Comparison of ENCODE assay signal across 8 cellular contexts in the genomic region with DNA sequence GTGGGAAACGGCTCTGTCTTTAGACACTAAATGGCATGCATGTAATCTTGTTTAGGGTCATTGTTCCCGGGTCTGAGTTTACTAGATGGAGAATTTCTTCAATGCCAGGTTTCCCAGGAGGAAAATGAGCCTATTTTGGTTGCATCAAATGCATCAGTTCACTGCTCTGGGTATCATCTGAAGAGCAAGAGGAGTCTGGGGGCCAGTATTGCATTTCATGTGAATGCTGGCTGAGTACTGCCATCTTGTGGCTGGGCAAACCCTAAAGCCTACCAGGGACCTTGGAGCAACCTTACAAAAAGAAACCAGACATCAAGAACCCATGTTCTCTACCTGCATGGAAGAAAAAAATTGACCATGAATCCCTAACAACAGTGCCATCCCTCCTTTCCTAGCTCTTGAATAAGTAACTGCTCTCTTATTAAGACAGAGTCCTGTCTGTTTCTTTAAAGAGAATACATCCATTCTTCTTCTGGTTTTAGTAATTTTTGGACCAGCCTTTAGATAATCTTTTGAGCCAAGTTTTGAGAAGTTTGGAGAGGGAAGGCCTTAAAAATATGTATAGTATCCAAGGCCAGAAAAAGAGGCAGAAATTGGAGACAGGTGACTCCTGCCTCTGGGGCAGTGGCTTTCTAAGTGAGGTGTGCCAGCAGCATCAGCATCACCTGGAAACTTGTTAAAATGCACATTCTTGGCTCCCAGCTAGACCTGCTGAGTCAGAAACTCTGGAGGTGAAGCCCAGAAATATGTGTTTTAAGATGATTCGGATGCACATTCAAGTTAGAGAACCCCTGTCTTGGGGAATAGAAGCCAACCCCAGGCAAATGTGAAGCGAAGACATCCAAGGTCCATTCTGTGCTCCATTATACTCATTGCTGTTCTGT.
DNase-seq lines count a peak whose midpoint lies in the region; ATAC-seq, FAIRE-seq and TF ChIP-seq lines count a peak whose summit lies in the region.

No MANE protein-coding gene starts in this region.

- 25% methylated on average over 4 of the region's 4 CpGs for WGBS in A549 (ENCODE audit: missing lambda C conversion rate)
- WGBS in mammary epithelial cell (ENCODE audit: low coverage, missing lambda C conversion rate): 56% methylated on average over 4 of the region's 4 CpGs
- 27% methylated on average over 4 of the region's 4 CpGs for WGBS in HepG2 (ENCODE audit: low lambda C conversion rate)

- in situ Hi-C loops in mammary epithelial cell (cut with MboI; ENCODE audit: low sequenced_read_pairs in 2 of 2): loop anchor here (5.0 to 25.0 kb wide), 2 partner anchors 462 to 1392 kb away; no protein-coding TSS in a partner anchor
- in situ Hi-C loops in HepG2 (cut with HindIII; ENCODE audit: extremely low pct_ligation_motif_present, low pct_unique_long_range_greater_than_20kb): no loop called here

- no peak overlapping the region for H3K9ac ChIP-seq in mammary epithelial cell (ENCODE audit: insufficient read depth, low read length)
- no peak overlapping the region for H3K9ac ChIP-seq in HepG2 (ENCODE audit: insufficient read depth, low read depth, low read length)

- H3K27ac ChIP-seq in A549: no peak overlapping the region
- no peak overlapping the region for H3K27ac ChIP-seq in WERI-Rb-1
- H3K27ac ChIP-seq in mammary epithelial cell (ENCODE audit: insufficient read depth, low read depth, low read length): no peak overlapping the region
- no peak overlapping the region for H3K27ac ChIP-seq in HepG2 (ENCODE audit: extremely low read length, insufficient read depth, low read length)

- H3K9me3 ChIP-seq in A549: no peaks in the 10 kb centered on the region
- H3K9me3 ChIP-seq in WERI-Rb-1 (ENCODE audit: severe bottlenecking): no peaks in the 10 kb centered on the region
- peaks cover 4% of the 10 kb centered on the region for H3K9me3 ChIP-seq in mammary epithelial cell (replicated peaks; ENCODE audit: insufficient read depth, low read length)
- H3K9me3 ChIP-seq in HepG2 (ENCODE audit: low read length): no peaks in the 10 kb centered on the region

- H3K4me3 ChIP-seq in A549 (no peak overlapping the region), WERI-Rb-1 (ENCODE audit: low read depth, low read length) (no peak overlapping the region), mammary epithelial cell (replicated peaks in 1 of 3; ENCODE audit: insufficient read depth in 1 of 3, low read depth in 2 of 3, low read length in 3 of 3) (no peak overlapping the region), HepG2 (replicated peaks in 1 of 3; ENCODE audit: insufficient read depth in 1 of 3, low read depth in 2 of 3, low read length in 3 of 3) (no peak overlapping the region)

- H4K20me1 ChIP-seq in mammary epithelial cell (ENCODE audit: insufficient read depth, low read length): no peaks in the 10 kb centered on the region
- no peaks in the 10 kb centered on the region for H4K20me1 ChIP-seq in HepG2 (ENCODE audit: insufficient read depth, low read length)

- FAIRE-seq in A549 (lab: Jason Lieb, UNC) (no peak), GM18507 (lab: Jason Lieb, UNC) (peak; percentile 85), HepG2 (lab: Jason Lieb, UNC) (peak; percentile 92)

- peak; percentile 90 to 92 for TF ChIP-seq RAD21 in A549 (conservative IDR thresholded peaks at IDR 0.05 in 1 of 2, IDR thresholded peaks at IDR 0.05 in 1 of 2)
- peak; percentile 77 for TF ChIP-seq RAD21 in HepG2 (CRISPR knock-in tag; IDR thresholded peaks at IDR 0.05)

- no peaks in the 10 kb centered on the region for H3K36me3 ChIP-seq in WERI-Rb-1
- H3K36me3 ChIP-seq in mammary epithelial cell (ENCODE audit: insufficient read depth, low read length): no peaks in the 10 kb centered on the region
- H3K36me3 ChIP-seq in HepG2 (replicated peaks in 1 of 2; ENCODE audit: control insufficient read depth in 1 of 2, insufficient read depth in 2 of 2, low read length in 2 of 2): no peaks in the 10 kb centered on the region

- TF ChIP-seq POLR2A in A549 (IDR thresholded peaks at IDR 0.05; ENCODE audit: low read length): no peak
- no peak for TF ChIP-seq POLR2A in HepG2 (IDR thresholded peaks at IDR 0.05; ENCODE audit: insufficient read depth in 1 of 2, low read depth in 2 of 2, low read length in 2 of 2)

- POLR2A ChIA-PET in A549 (lab: Yijun Ruan, JAX) (no interaction called here), HepG2 (lab: Yijun Ruan, JAX) (no interaction called here)

- H2AFZ ChIP-seq in mammary epithelial cell (ENCODE audit: low read depth, low read length): no peak overlapping the region
- no peak overlapping the region for H2AFZ ChIP-seq in HepG2 (ENCODE audit: low read length)

- CTCF ChIA-PET in A549 (lab: Yijun Ruan, JAX) (interaction anchor here (0.6 to 7.4 kb wide), 10 partner anchors 9 to 1390 kb away, joined by 3 to 56 read pairs (median 4); no protein-coding TSS in a partner anchor), mammary epithelial cell (lab: Charles Lee; ENCODE audit: low non-redundant PET) (no interaction called here), HepG2 (lab: Yijun Ruan, JAX; ENCODE audit: low intra/inter-chr PET ratio, low total read pairs) (interaction anchor here (0.5 to 2.8 kb wide), 5 partner anchors 382 to 561 kb away, joined by 3 to 23 read pairs (median 7); no protein-coding TSS in a partner anchor)

- TF ChIP-seq CTCF in A549 (IDR thresholded peaks at IDR 0.05) (peak; percentile 80), WERI-Rb-1 (IDR thresholded peaks at IDR 0.05; ENCODE audit: low read depth, low read length) (peak; percentile 80), mammary epithelial cell (conservative IDR thresholded peaks at IDR 0.05 in 1 of 2, IDR thresholded peaks at IDR 0.05 in 1 of 2; ENCODE audit: extremely low read depth in 1 of 2, insufficient read depth in 1 of 2, low read depth in 1 of 2, low read length in 2 of 2) (peak; percentile 77 to 87), HepG2 (CRISPR knock-in tag; IDR thresholded peaks at IDR 0.05) (peak; percentile 84)

- no peaks in the 10 kb centered on the region for H3K4me1 ChIP-seq in A549
- H3K4me1 ChIP-seq in mammary epithelial cell (ENCODE audit: insufficient read depth, low read length): peaks cover 14% of the 10 kb centered on the region
- H3K4me1 ChIP-seq in HepG2 (ENCODE audit: insufficient read depth, low read length): no peaks in the 10 kb centered on the region

- no peaks in the 10 kb centered on the region for H3K27me3 ChIP-seq in WERI-Rb-1 (ENCODE audit: insufficient read depth, low read depth, severe bottlenecking)
- H3K27me3 ChIP-seq in mammary epithelial cell (ENCODE audit: insufficient read depth, low read length): peaks cover 2% of the 10 kb centered on the region
- H3K27me3 ChIP-seq in HepG2 (ENCODE audit: control insufficient read depth in 1 of 2, insufficient read depth in 2 of 2, low read length in 2 of 2): peaks cover 0 to 3% of the 10 kb centered on the region in 2 experiments; a peak in 1 of 5 replicates

- intact Hi-C loops in mammary epithelial cell (cut with micrococcal nuclease): loop anchor here (1.0 to 10.0 kb wide), 4 partner anchors 264 to 560 kb away; partner anchors contain the start of genes CXCR4 and DARS1
- intact Hi-C loops in HepG2 (cut with micrococcal nuclease; ENCODE audit: unreplicated experiment): loop anchor here (1.0 kb wide), 2 partner anchors 382 to 466 kb away; no protein-coding TSS in a partner anchor

- DNase-seq in A549 (ENCODE audit: low read depth in 1 of 2, low spot score in 1 of 2) (peak; percentile 21 to 53), GM18507 (ENCODE audit: extremely low spot score, insufficient read length, low read depth) (no peak), NCI-H2029 treated with DMSO at 0.1 percent for 48 hours (lab: John Stamatoyannopoulos, UW) (peak; percentile 48), WERI-Rb-1 (peak; percentile 67), mammary epithelial cell (peak; percentile 21), HepG2 (ENCODE audit: low spot score) (peak; percentile 35), NCI-H1048 (lab: John Stamatoyannopoulos, UW) (no peak)
- DNase-seq in stimulated activated CD8-positive, alpha-beta memory T cell treated with anti-CD3 and anti-CD28 coated beads, Interleukin-2, amount 100 ng/mL, for 1 hour (ENCODE audit: low read depth in 2 of 2): peak; percentile 51 to 55

- H3K79me2 ChIP-seq in mammary epithelial cell (ENCODE audit: insufficient read depth, low read length) (no peaks in the 10 kb centered on the region), HepG2 (ENCODE audit: insufficient read depth, low read length) (no peaks in the 10 kb centered on the region)

- BruUV-seq in mammary epithelial cell (replicated peaks; lab: Mats Ljungman, UMichigan) (no TSS peak), HepG2 (replicated peaks; lab: Mats Ljungman, UMichigan) (no TSS peak)

- TF ChIP-seq EP300 in A549 (IDR thresholded peaks at IDR 0.05) (no peak), HepG2 (IDR thresholded peaks at IDR 0.05; ENCODE audit: low read depth in 2 of 2, low read length in 2 of 2) (no peak), HepG2 (CRISPR knock-in tag; IDR thresholded peaks at IDR 0.05; ENCODE audit: borderline replicate concordance) (no peak)

- ATAC-seq in A549: peak; percentile 87 to 93
- peak; percentile 89 for ATAC-seq in HepG2

- H3K4me2 ChIP-seq in A549 (no peak overlapping the region), mammary epithelial cell (ENCODE audit: insufficient read depth, low read depth, low read length) (no peak overlapping the region), HepG2 (ENCODE audit: low read depth, low read length) (no peak overlapping the region)

- dilution Hi-C loops in mammary epithelial cell (cut with HindIII; ENCODE audit: low sequenced_read_pairs): no loop called here

TF ChIP-seq in A549, 52 proteins besides CTCF, POLR2A, EP300 and RAD21:
- TF ChIP-seq SMC3 (IDR thresholded peaks at IDR 0.05) (peak; percentile 89), SREBF2 (IDR thresholded peaks at IDR 0.05) (no peak)

TF ChIP-seq in HepG2, 621 proteins besides CTCF, POLR2A, EP300 and RAD21:
- TF ChIP-seq SMC3 (IDR thresholded peaks at IDR 0.05; ENCODE audit: low read length) (peak; percentile 90), RELA (CRISPR knock-in tag; IDR thresholded peaks at IDR 0.05) (no peak), STAG1 (CRISPR knock-in tag; IDR thresholded peaks at IDR 0.05) (peak; percentile 92)
TF ChIP-seq in HepG2: peak in this region for 2.

Comparison
In these comparisons a context has a peak if more than half of its experiments do, and no peak if none do; other contexts are left out.
1. DNase-seq: peak in A549 (2 of 2), NCI-H2029 treated with DMSO at 0.1 percent for 48 hours (single experiment), WERI-Rb-1 (single experiment), mammary epithelial cell (single experiment), HepG2 (single experiment) and stimulated activated CD8-positive, alpha-beta memory T cell treated with anti-CD3 and anti-CD28 coated beads, Interleukin-2, amount 100 ng/mL, for 1 hour (2 of 2); none in GM18507 (single experiment) and NCI-H1048 (single experiment).
2. Of the 38 proteins assayed by ChIP-seq in both HepG2 and A549: peak only in HepG2: none; only in A549: none; in both: CTCF, RAD21 and SMC3; in neither: 35.
3. Peak in every context shown above with its lines, with median percentiles within 50 percentile points of each other: CTCF ChIP-seq.